ENCODE assay signal across 22 cellular contexts in the genomic region with DNA sequence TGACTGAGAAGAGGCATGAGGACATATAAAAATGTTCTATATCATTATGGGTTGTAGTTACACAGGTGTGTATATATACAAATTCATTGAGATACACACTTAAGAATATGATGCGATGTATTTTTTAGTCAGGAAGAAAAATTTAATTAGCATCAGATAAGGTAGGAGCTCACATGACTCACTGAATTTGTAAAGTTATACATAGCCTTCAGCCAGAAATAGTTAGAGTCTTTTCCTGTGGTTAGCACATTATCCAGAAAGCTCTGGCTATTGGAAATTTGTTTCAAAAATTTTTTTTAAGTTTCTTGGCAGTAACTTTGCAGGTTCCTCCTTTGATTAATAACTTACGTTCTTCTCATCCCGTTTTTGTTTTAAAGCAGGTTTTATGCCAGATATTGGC.
"Had no signal": no experiment of that assay in that cellular context is flagged by ENCODE, and none has a peak within 500 bp of the region (broad histone marks: within the 10 kb centered on the region; RNA-seq: fewer than 3 reads in every experiment).

No MANE protein-coding gene starts in this region.

- H3K4me3 Mint-ChIP-seq: activated CD8-positive, alpha-beta T cell treated with anti-CD3 and anti-CD28 coated beads, Interleukin-2, amount 10 ng/mL, durations not matched to agents 7 days and 5 days; activated naive CD8-positive, alpha-beta T cell; activated T-helper 1 cell treated with anti-CD3 and anti-CD28 coated beads, Interleukin-12 subunit alpha, Interleukin-12 subunit beta, Interleukin-2, Interleukin-4 antibody, amounts not matched to agents 30 ng/mL and 10 ng/mL and 1 ng/mL, durations not matched to agents 14 hours and 24 hours and 36 hours; stimulated activated effector memory CD8-positive, alpha-beta T cell treated with anti-CD3 and anti-CD28 coated beads, Interleukin-12 subunit alpha, Interleukin-12 subunit beta, amount 100 ng/mL, for 72 hours; stimulated activated naive CD8-positive, alpha-beta T cell treated with anti-CD3 and anti-CD28 coated beads, Interleukin-15, amount 100 ng/mL, for 72 hours had no signal

- DNase-seq: activated CD4-positive, alpha-beta T cell treated with anti-CD3 and anti-CD28 coated beads, Interleukin-2, amount 50 U/mL, for 1 hour; activated CD4-positive, CD25-positive, alpha-beta regulatory T cell treated with anti-CD3 and anti-CD28 coated beads, Interleukin-2, amount 50 U/mL, for 72 hours; activated CD8-positive, alpha-beta T cell treated with anti-CD3 and anti-CD28 coated beads, Interleukin-2, amount 10 ng/mL, durations not matched to agents 7 days and 5 days; activated gamma-delta T cell treated with Interleukin-2 at 50 U/mL for 16 hours; amniotic stem cell; head of caudate nucleus; hypothalamus; islet precursor cell; left cardiac atrium; nucleus accumbens; right lobe of liver; stimulated activated CD4-positive, alpha-beta T cell treated with anti-CD3 and anti-CD28 coated beads, Interleukin-2, amount 100 ng/mL, for 24 hours; stimulated activated naive CD8-positive, alpha-beta T cell treated with anti-CD3 and anti-CD28 coated beads, Interleukin-15, amount 100 ng/mL, for 72 hours had no signal

- ATAC-seq: activated CD8-positive, alpha-beta T cell treated with anti-CD3 and anti-CD28 coated beads, Interleukin-2, amount 10 ng/mL, durations not matched to agents 7 days and 5 days; gastroesophageal sphincter; left cardiac atrium; right lobe of liver had no signal

- H3K27ac Mint-ChIP-seq: activated CD8-positive, alpha-beta T cell treated with anti-CD3 and anti-CD28 coated beads, Interleukin-2, amount 10 ng/mL, durations not matched to agents 7 days and 5 days; stimulated activated effector memory CD8-positive, alpha-beta T cell treated with anti-CD3 and anti-CD28 coated beads, Interleukin-12 subunit alpha, Interleukin-12 subunit beta, amount 100 ng/mL, for 72 hours had no signal

- H3K4me3 ChIP-seq: cardiac muscle cell, gastroesophageal sphincter, right lobe of liver, skin epidermis, tibial nerve had no signal

- H3K27ac ChIP-seq: cardiac muscle cell, epithelial cell of prostate, gastroesophageal sphincter, right lobe of liver, skin epidermis, tibial nerve, VCaP had no signal

- H3K9me3 ChIP-seq: gastroesophageal sphincter, right lobe of liver, tibial nerve had no signal

- H3K27me3 ChIP-seq: cardiac muscle cell, gastroesophageal sphincter, right lobe of liver, tibial nerve had no signal

- H3K27me3 Mint-ChIP-seq: activated naive CD8-positive, alpha-beta T cell; stimulated activated naive CD8-positive, alpha-beta T cell treated with anti-CD3 and anti-CD28 coated beads, Interleukin-15, amount 100 ng/mL, for 72 hours had no signal

- H3K9me3 Mint-ChIP-seq: activated T-helper 1 cell treated with anti-CD3 and anti-CD28 coated beads, Interleukin-12 subunit alpha, Interleukin-12 subunit beta, Interleukin-2, Interleukin-4 antibody, amounts not matched to agents 30 ng/mL and 10 ng/mL and 1 ng/mL, durations not matched to agents 14 hours and 24 hours and 36 hours; stimulated activated effector memory CD8-positive, alpha-beta T cell treated with anti-CD3 and anti-CD28 coated beads, Interleukin-12 subunit alpha, Interleukin-12 subunit beta, amount 100 ng/mL, for 72 hours; stimulated activated naive CD8-positive, alpha-beta T cell treated with anti-CD3 and anti-CD28 coated beads, Interleukin-15, amount 100 ng/mL, for 72 hours had no signal

- H3K4me1 ChIP-seq: right lobe of liver, tibial nerve had no signal
